In genomic region chr19:45515807-45516401, GRCh38 we compare ENCODE assay signal across 12 cellular contexts. TPM values are rescaled to one million over a fixed set of nuclear protein-coding genes. Genes with fewer than 3 reads are reported as not detected.
A peak's percentile ranks its signal among the peaks of the same experiment; 100 is the strongest.
DNase-seq lines count a peak whose midpoint lies in the region; TF ChIP-seq lines count a peak whose summit lies in the region.
"Had no signal": no experiment of that assay in that cellular context is flagged by ENCODE, and none has a peak within 500 bp of the region (broad histone marks: within the 10 kb centered on the region; RNA-seq: fewer than 3 reads in every experiment).

No MANE protein-coding gene starts in this region.

- POLR2A ChIA-PET in activated CD4-positive, alpha-beta memory T cell treated with anti-CD3 and anti-CD28 coated beads, Interleukin-2, amount 10 ng/mL, durations not matched to agents 7 days and 5 days (lab: Charles Lee) = interaction anchor here (0.8 to 2.8 kb wide), 7 partner anchors 14 to 126 kb away, joined by 3 to 7 read pairs (median 3); partner anchors contain the start of gene PPM1N

- peaks cover 36% of the 10 kb centered on the region for H3K4me1 Mint-ChIP-seq in T-helper 2 cell treated with Interferon-gamma antibody and Interleukin-4, amounts not matched to agents 5 μg/mL and 100 μg/mL, for 36 hours (ENCODE audit: low read depth)
- H3K4me1 Mint-ChIP-seq in activated CD4-positive, alpha-beta memory T cell treated with anti-CD3 and anti-CD28 coated beads, Interleukin-2, amount 10 ng/mL, durations not matched to agents 7 days and 5 days = peaks cover 68% of the 10 kb centered on the region
- H3K4me1 Mint-ChIP-seq: mesothelial cell of epicardium had no signal

- peak overlapping the region; percentile 63 for H3K4me3 Mint-ChIP-seq in T-helper 2 cell treated with Interferon-gamma antibody and Interleukin-4, amounts not matched to agents 5 μg/mL and 100 μg/mL, for 36 hours
- peak overlapping the region; percentile 47 for H3K4me3 Mint-ChIP-seq in activated CD4-positive, alpha-beta memory T cell treated with anti-CD3 and anti-CD28 coated beads, Interleukin-2, amount 10 ng/mL, durations not matched to agents 7 days and 5 days
- H3K4me3 Mint-ChIP-seq: mesothelial cell of epicardium had no signal

- H3K27ac ChIP-seq in left ventricle myocardium inferior (replicated peaks) (peak overlapping the region; percentile 85), spleen (peak overlapping the region; percentile 58 to 100 (median 88)), uterus (no peak overlapping the region)
- H3K27ac ChIP-seq: KMS-11, suprapubic skin had no signal

- WGBS in spleen, 5 donors = 37 to 70% (median 42%) methylated on average over 8 to 9 of the region's 9 CpGs

- intact Hi-C loops in left ventricle myocardium inferior (cut with micrococcal nuclease) = no loop called here
- intact Hi-C loops in spleen (cut with DNase I; ENCODE audit: low total_unique reads) = no loop called here
- intact Hi-C loops in uterus (cut with DNase I; ENCODE audit: low total_unique reads) = no loop called here

- no peaks in the 10 kb centered on the region for H3K9me3 Mint-ChIP-seq in T-helper 2 cell treated with Interferon-gamma antibody and Interleukin-4, amounts not matched to agents 5 μg/mL and 100 μg/mL, for 36 hours
- no peaks in the 10 kb centered on the region for H3K9me3 Mint-ChIP-seq in activated CD4-positive, alpha-beta memory T cell treated with anti-CD3 and anti-CD28 coated beads, Interleukin-2, amount 10 ng/mL, durations not matched to agents 7 days and 5 days
- H3K9me3 Mint-ChIP-seq: mesothelial cell of epicardium had no signal

- peaks cover 41% of the 10 kb centered on the region for H3K36me3 Mint-ChIP-seq in T-helper 2 cell treated with Interferon-gamma antibody and Interleukin-4, amounts not matched to agents 5 μg/mL and 100 μg/mL, for 36 hours (ENCODE audit: low read depth)
- peaks cover 60% of the 10 kb centered on the region for H3K36me3 Mint-ChIP-seq in activated CD4-positive, alpha-beta memory T cell treated with anti-CD3 and anti-CD28 coated beads, Interleukin-2, amount 10 ng/mL, durations not matched to agents 7 days and 5 days (ENCODE audit: low read depth)

- TF ChIP-seq CTCF in left ventricle myocardium inferior (IDR thresholded peaks at IDR 0.05; ENCODE audit: borderline replicate concordance) (no peak), spleen (IDR thresholded peaks at IDR 0.05 in 8 of 11, conservative IDR thresholded peaks at IDR 0.05 in 3 of 11) (peak in 1 of 11 experiments; percentile 5), uterus (IDR thresholded peaks at IDR 0.05) (no peak)

- no peaks in the 10 kb centered on the region for H3K27me3 Mint-ChIP-seq in T-helper 2 cell treated with Interferon-gamma antibody and Interleukin-4, amounts not matched to agents 5 μg/mL and 100 μg/mL, for 36 hours (ENCODE audit: low read depth)
- no peaks in the 10 kb centered on the region for H3K27me3 Mint-ChIP-seq in activated CD4-positive, alpha-beta memory T cell treated with anti-CD3 and anti-CD28 coated beads, Interleukin-2, amount 10 ng/mL, durations not matched to agents 7 days and 5 days

- H3K9me3 ChIP-seq in left ventricle myocardium inferior (replicated peaks) (no peaks in the 10 kb centered on the region), spleen (no peaks in the 10 kb centered on the region), uterus (no peaks in the 10 kb centered on the region)
- H3K9me3 ChIP-seq: suprapubic skin had no signal

- no peak for TF ChIP-seq POLR2A in spleen (IDR thresholded peaks at IDR 0.05)
- no peak for TF ChIP-seq POLR2A in uterus (IDR thresholded peaks at IDR 0.05)

- no peak for DNase-seq in T-helper 2 cell treated with Interferon-gamma antibody and Interleukin-4, amounts not matched to agents 5 μg/mL and 100 μg/mL, for 36 hours (ENCODE audit: low spot score)
- no peak for DNase-seq in T-helper 2 cell
- DNase-seq in activated CD4-positive, alpha-beta memory T cell treated with anti-CD3 and anti-CD28 coated beads, Interleukin-2, amount 10 ng/mL, durations not matched to agents 7 days and 5 days = no peak
- DNase-seq in left ventricle myocardium inferior = no peak
- DNase-seq in spleen = no peak
- no peak for DNase-seq in AG20443 (ENCODE audit: low spot score)
- no peak for DNase-seq in uterus
- DNase-seq in kidney tubule cell (ENCODE audit: low spot score) = no peak
- DNase-seq: NCI-H510A had no signal

- H3K36me3 ChIP-seq in left ventricle myocardium inferior (peaks cover 34% of the 10 kb centered on the region), spleen (peaks cover 0 to 91% (median 42%) of the 10 kb centered on the region in 6 donors), uterus (no peaks in the 10 kb centered on the region)

- H3K27me3 ChIP-seq in left ventricle myocardium inferior (ENCODE audit: low read depth) (no peaks in the 10 kb centered on the region), spleen (replicated peaks in 1 of 7) (no peaks in the 10 kb centered on the region), uterus (no peaks in the 10 kb centered on the region)
- H3K27me3 ChIP-seq: suprapubic skin had no signal

- CTCF ChIA-PET in activated CD4-positive, alpha-beta memory T cell treated with anti-CD3 and anti-CD28 coated beads, Interleukin-2, amount 10 ng/mL, durations not matched to agents 7 days and 5 days (lab: Charles Lee) = interaction anchor here (0.5 to 2.9 kb wide), 10 partner anchors 10 to 201 kb away, joined by 3 to 13 read pairs (median 6); no protein-coding TSS in a partner anchor

- peak overlapping the region; percentile 34 for H3K4me3 ChIP-seq in left ventricle myocardium inferior
- peak overlapping the region in 4 of 8 donors; percentile 4 to 99 (median 25) for H3K4me3 ChIP-seq in spleen
- no peak overlapping the region for H3K4me3 ChIP-seq in uterus
- H3K4me3 ChIP-seq: suprapubic skin had no signal

- H3K4me1 ChIP-seq in left ventricle myocardium inferior (peaks cover 63% of the 10 kb centered on the region), spleen (peaks cover 41 to 86% (median 62%) of the 10 kb centered on the region in 6 donors), uterus (peaks cover 0 to 8% of the 10 kb centered on the region in 2 donors)

- peak overlapping the region; percentile 83 for H3K27ac Mint-ChIP-seq in T-helper 2 cell treated with Interferon-gamma antibody and Interleukin-4, amounts not matched to agents 5 μg/mL and 100 μg/mL, for 36 hours
- peak overlapping the region; percentile 93 for H3K27ac Mint-ChIP-seq in activated CD4-positive, alpha-beta memory T cell treated with anti-CD3 and anti-CD28 coated beads, Interleukin-2, amount 10 ng/mL, durations not matched to agents 7 days and 5 days
- H3K27ac Mint-ChIP-seq: mesothelial cell of epicardium had no signal

RNA-seq across cellular contexts. Expression of gene VASP, which starts 8.6 kb away (rescaled TPM):
- total RNA-seq in activated CD4-positive, alpha-beta memory T cell treated with anti-CD3 and anti-CD28 coated beads, Interleukin-2, amount 10 ng/mL, durations not matched to agents 7 days and 5 days = 100 to 1,000 TPM; 224 to 233 TPM
- total RNA-seq in left ventricle myocardium inferior (32.8 TPM), spleen (100 to 1,000 TPM; 146 to 386 (median 221) TPM), uterus (100 to 1,000 TPM in 1 of 4 donors, 10 to 100 TPM in 3; 21.5 to 157 (median 38.3) TPM)
- polyA plus RNA-seq in spleen = 100 to 1,000 TPM; 154 to 210 (median 161) TPM

RNA-seq across cellular contexts. Expression of gene PPM1N, which starts 17.7 kb away (rescaled TPM):
- total RNA-seq in activated CD4-positive, alpha-beta memory T cell treated with anti-CD3 and anti-CD28 coated beads, Interleukin-2, amount 10 ng/mL, durations not matched to agents 7 days and 5 days = 1 to 10 TPM; 3.5 to 4.3 TPM
- total RNA-seq in left ventricle myocardium inferior = 0.19 TPM
- 10 to 100 TPM in 2 of 7 donors, 1 to 10 TPM in 5; 6.3 to 21.4 (median 9.6) TPM for total RNA-seq in spleen
- polyA plus RNA-seq in spleen = 10 to 100 TPM in 2 of 3 donors, 1 to 10 TPM in 1; 9.5 to 13.4 (median 10.7) TPM
- 10 to 100 TPM in 1 of 4 donors, not detected in 3; 42.5 TPM for total RNA-seq in uterus

RNA-seq across cellular contexts. Expression of gene RTN2, which starts 19.1 kb away (rescaled TPM):
- total RNA-seq in activated CD4-positive, alpha-beta memory T cell treated with anti-CD3 and anti-CD28 coated beads, Interleukin-2, amount 10 ng/mL, durations not matched to agents 7 days and 5 days = 1 to 10 TPM; 3.0 to 5.5 TPM
- total RNA-seq in left ventricle myocardium inferior = 19.1 TPM
- total RNA-seq in spleen = 10 to 100 TPM in 6 of 7 donors, 1 to 10 TPM in 1; 9.2 to 22.6 (median 15.1) TPM
- 1 to 10 TPM; 4.9 to 7.9 (median 7.6) TPM for polyA plus RNA-seq in spleen
- 1 to 10 TPM in 3 of 4 donors, not detected in 1; 5.9 to 9.0 (median 7.0) TPM for total RNA-seq in uterus

RNA-seq across cellular contexts. Expression of gene FOSB, which starts 48.1 kb away (rescaled TPM):
- total RNA-seq in activated CD4-positive, alpha-beta memory T cell treated with anti-CD3 and anti-CD28 coated beads, Interleukin-2, amount 10 ng/mL, durations not matched to agents 7 days and 5 days = 10 to 100 TPM; 15.3 to 16.1 TPM
- total RNA-seq in left ventricle myocardium inferior (0.33 TPM), spleen (10 to 100 TPM in 2 of 7 donors, 1 to 10 TPM in 4, under 1 TPM in 1; 0.92 to 41.7 (median 1.6) TPM), uterus (10 to 100 TPM in 2 of 4 donors, 1 to 10 TPM in 1, not detected in 1; 8.1 to 52.1 (median 28.6) TPM)
- polyA plus RNA-seq in spleen = 1 to 10 TPM in 2 of 3 donors, under 1 TPM in 1; 0.42 to 2.2 (median 1.3) TPM

Comparison
In these comparisons a context has a peak if more than half of its experiments do, and no peak if none do; other contexts are left out.
1. H3K27ac ChIP-seq: peak in left ventricle myocardium inferior (single experiment) and spleen (8 of 8); none in uterus (0 of 2).